18 cellular contexts compared by ENCODE assay signal in the genomic region with DNA sequence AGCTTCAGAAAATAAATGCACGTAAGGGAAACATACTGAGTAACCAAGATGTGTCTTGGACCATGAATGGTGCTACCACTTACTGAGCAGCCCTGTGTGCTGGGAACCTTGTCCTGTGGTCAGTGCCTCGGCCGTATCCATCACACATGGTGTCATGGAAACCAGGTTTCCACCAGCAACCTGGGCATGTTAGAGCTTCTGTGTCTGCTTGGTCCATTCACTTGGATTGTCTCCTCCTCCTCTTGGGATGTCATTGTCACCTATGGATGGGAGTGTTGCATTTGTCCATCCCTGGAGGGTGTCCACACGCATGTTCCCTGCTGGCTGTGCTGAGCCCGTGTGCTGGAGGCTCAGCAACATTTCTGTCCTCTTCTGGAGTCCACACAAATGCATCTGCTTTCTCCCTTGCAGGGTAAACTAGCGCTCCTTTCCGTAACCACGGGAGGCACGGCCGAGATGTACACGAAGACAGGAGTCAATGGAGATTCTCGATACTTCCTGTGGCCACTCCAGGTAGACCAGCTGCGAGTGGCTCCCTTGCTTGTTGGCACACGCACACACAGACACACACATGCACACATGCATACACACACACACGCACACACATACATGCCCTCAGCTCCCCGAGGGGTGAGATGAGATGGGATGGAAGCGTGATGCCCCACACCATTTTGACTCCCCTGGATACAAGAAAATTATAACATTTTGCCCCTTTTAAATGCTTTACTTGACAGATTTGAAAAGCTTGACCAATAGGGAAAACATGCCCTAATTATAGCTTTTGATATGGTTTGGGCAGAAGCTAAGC.
"Had no signal": no experiment of that assay in that cellular context is flagged by ENCODE, and none has a peak within 500 bp of the region (broad histone marks: within the 10 kb centered on the region; RNA-seq: fewer than 3 reads in every experiment).

No MANE protein-coding gene starts in this region.

- H3K27me3 ChIP-seq: dorsolateral prefrontal cortex, right atrium auricular region, sigmoid colon, stomach, thyroid gland, upper lobe of left lung had no signal

- H3K9me3 ChIP-seq: prostate gland, thyroid gland had no signal

- H3K27ac Mint-ChIP-seq: immature natural killer cell; memory B cell; natural killer cell; stimulated activated effector memory CD8-positive, alpha-beta T cell treated with anti-CD3 and anti-CD28 coated beads, Interleukin-12 subunit alpha, Interleukin-12 subunit beta, amount 100 ng/mL, for 72 hours had no signal

- ATAC-seq: natural killer cell; stimulated activated effector memory CD8-positive, alpha-beta T cell treated with anti-CD3 and anti-CD28 coated beads, Interleukin-12 subunit alpha, Interleukin-12 subunit beta, amount 100 ng/mL, for 72 hours had no signal

- H3K27me3 Mint-ChIP-seq: memory B cell had no signal

- H3K36me3 ChIP-seq: prostate gland had no signal

- H3K4me3 ChIP-seq: dorsolateral prefrontal cortex, lung, prostate gland, right atrium auricular region, sigmoid colon, stomach, thyroid gland, upper lobe of left lung had no signal

- DNase-seq: dorsolateral prefrontal cortex; effector CD4-positive, alpha-beta T cell; hypothalamus; immature natural killer cell; islet precursor cell; natural killer cell; sigmoid colon; stimulated activated CD4-positive, alpha-beta T cell treated with anti-CD3 and anti-CD28 coated beads, Interleukin-2, amount 100 ng/mL, for 24 hours; stimulated activated CD4-positive, alpha-beta T cell treated with anti-CD3 and anti-CD28 coated beads, Interleukin-4, amount 100 ng/mL, for 24 hours; stimulated activated naive CD4-positive, alpha-beta T cell treated with Interleukin-2 at 50 U/mL for 16 hours; stomach; thyroid gland had no signal

- H3K4me3 Mint-ChIP-seq: immature natural killer cell; memory B cell; natural killer cell; stimulated activated effector memory CD8-positive, alpha-beta T cell treated with anti-CD3 and anti-CD28 coated beads, Interleukin-12 subunit alpha, Interleukin-12 subunit beta, amount 100 ng/mL, for 72 hours had no signal

- H3K4me1 ChIP-seq: prostate gland, thyroid gland had no signal

- H3K27ac ChIP-seq: dorsolateral prefrontal cortex, prostate gland, right atrium auricular region, sigmoid colon, stomach, thyroid gland, upper lobe of left lung had no signal
